Comparison of ENCODE assay signal across 26 cellular contexts in the genomic region with DNA sequence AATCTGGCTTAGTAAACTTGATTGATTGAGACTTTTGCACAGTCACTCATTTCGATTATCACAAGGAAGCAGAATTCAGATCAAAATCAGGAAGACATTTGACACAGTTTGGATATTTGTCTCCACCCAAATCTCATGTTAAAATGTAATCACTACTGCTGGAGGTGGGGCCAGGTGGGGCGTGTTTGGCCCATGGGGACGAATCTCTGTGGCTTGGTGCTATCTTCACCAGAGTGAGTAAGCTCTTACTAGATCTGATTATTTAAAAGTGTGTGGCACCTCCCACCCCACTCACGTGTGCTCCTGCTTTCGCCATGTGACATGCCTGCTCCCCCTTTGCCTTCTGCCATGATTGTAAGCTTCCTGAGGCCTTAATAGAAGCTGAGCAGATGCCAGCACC.
DNase-seq lines count a peak whose midpoint lies in the region; ATAC-seq, FAIRE-seq and TF ChIP-seq lines count a peak whose summit lies in the region.
"Had no signal": no experiment of that assay in that cellular context is flagged by ENCODE, and none has a peak within 500 bp of the region (broad histone marks: within the 10 kb centered on the region; RNA-seq: fewer than 3 reads in every experiment).

No MANE protein-coding gene starts in this region.

- no TSS peak for BruUV-seq in Calu3 (replicated peaks; lab: Mats Ljungman, UMichigan)

- ATAC-seq in foreskin keratinocyte (peak; percentile 36), GM19463 (IDR thresholded peaks at IDR 0.05; ENCODE audit: unreplicated experiment) (no peak)
- ATAC-seq in naive thymus-derived CD4-positive, alpha-beta T cell: peak; percentile 54
- ATAC-seq: A549, HCT116, PC-3, SK-N-SH treated with all-trans-retinoic acid at 6 μM for 48 hours had no signal

- H3K27ac Mint-ChIP-seq in Calu3 (ENCODE audit: unreplicated experiment): no peak overlapping the region
- no peak overlapping the region for H3K27ac Mint-ChIP-seq in naive thymus-derived CD4-positive, alpha-beta T cell
- H3K27ac Mint-ChIP-seq: CD4-positive, alpha-beta T cell had no signal

- H3K36me3 ChIP-seq in naive thymus-derived CD4-positive, alpha-beta T cell (ENCODE audit: control insufficient read depth in 2 of 3, insufficient read depth in 3 of 3, low read length in 3 of 3): no peaks in the 10 kb centered on the region
- no peaks in the 10 kb centered on the region for H3K36me3 ChIP-seq in SJCRH30
- H3K36me3 ChIP-seq: BLaER1 treated with 17β-estradiol and CSF1 and Interleukin-3, amounts not matched to agents 10 nM and 100 nM had no signal

- TF ChIP-seq CTCF in Calu3 (IDR thresholded peaks at IDR 0.05; ENCODE audit: unreplicated experiment) (no peak), foreskin keratinocyte (conservative IDR thresholded peaks at IDR 0.05) (no peak)

- POLR2A ChIA-PET in naive thymus-derived CD4-positive, alpha-beta T cell (lab: Charles Lee): no interaction called here

- H3K27ac ChIP-seq in foreskin keratinocyte: no peak overlapping the region
- H3K27ac ChIP-seq in naive thymus-derived CD4-positive, alpha-beta T cell (ENCODE audit: low read depth, low read length): no peak overlapping the region
- no peak overlapping the region for H3K27ac ChIP-seq in SJCRH30
- H3K27ac ChIP-seq: A549; BLaER1 treated with 17β-estradiol and CSF1 and Interleukin-3, amounts not matched to agents 10 nM and 100 nM; HL-60 had no signal

- no peaks in the 10 kb centered on the region for H3K9me3 Mint-ChIP-seq in Calu3 (ENCODE audit: low read depth, unreplicated experiment)
- H3K9me3 Mint-ChIP-seq in naive thymus-derived CD4-positive, alpha-beta T cell: peaks cover 0 to 3% (median 0%) of the 10 kb centered on the region in 11 donors
- H3K9me3 Mint-ChIP-seq: CD4-positive, alpha-beta T cell had no signal

- H3K4me1 ChIP-seq in foreskin keratinocyte: no peaks in the 10 kb centered on the region
- H3K4me1 ChIP-seq in naive thymus-derived CD4-positive, alpha-beta T cell (ENCODE audit: control insufficient read depth in 2 of 2, insufficient read depth in 2 of 2, low read length in 2 of 2): no peaks in the 10 kb centered on the region
- no peaks in the 10 kb centered on the region for H3K4me1 ChIP-seq in SJCRH30
- H3K4me1 ChIP-seq: A549; BLaER1 treated with 17β-estradiol and CSF1 and Interleukin-3, amounts not matched to agents 10 nM and 100 nM had no signal

- intact Hi-C loops in Calu3 (cut with micrococcal nuclease; ENCODE audit: unreplicated experiment): no loop called here
- intact Hi-C loops in naive thymus-derived CD4-positive, alpha-beta T cell (cut with micrococcal nuclease): no loop called here

- H3K4me3 ChIP-seq in naive thymus-derived CD4-positive, alpha-beta T cell (ENCODE audit: low read length): no peak overlapping the region
- H3K4me3 ChIP-seq in SJCRH30: no peak overlapping the region
- H3K4me3 ChIP-seq: A549; BLaER1 treated with 17β-estradiol and CSF1 and Interleukin-3, amounts not matched to agents 10 nM and 100 nM had no signal

- DNase-seq in Calu3 (peak; percentile 29), HTR-8/SVneo (ENCODE audit: insufficient read length, low spot score) (no peak), foreskin keratinocyte (no peak), amniotic stem cell (lab: John Stamatoyannopoulos, UW) (no peak), D341Med (ENCODE audit: low spot score) (no peak), SJCRH30 (no peak)
- no peak for DNase-seq in naive thymus-derived CD4-positive, alpha-beta T cell
- DNase-seq: AML-193; CD4-positive, alpha-beta T cell; Karpas-422; NCI-H1092; NCI-H1417 treated with DMSO at 0.1 percent for 48 hours; NCI-H1694 treated with DMSO at 0.1 percent for 48 hours; NCI-H2081; NCI-H2171; NCI-H345; NCI-H510A treated with DMSO at 0.1 percent for 48 hours; NCI-H748 treated with DMSO at 0.1 percent for 48 hours; PC-3 had no signal

- CTCF ChIA-PET in Calu3 (lab: Charles Lee): no interaction called here
- CTCF ChIA-PET in naive thymus-derived CD4-positive, alpha-beta T cell (lab: Charles Lee): no interaction called here

- no peaks in the 10 kb centered on the region for H3K27me3 Mint-ChIP-seq in Calu3 (ENCODE audit: unreplicated experiment)
- peaks cover 0 to 11% (median 0%) of the 10 kb centered on the region in 5 donors for H3K27me3 Mint-ChIP-seq in naive thymus-derived CD4-positive, alpha-beta T cell
- H3K27me3 Mint-ChIP-seq: CD4-positive, alpha-beta T cell had no signal

- no peak overlapping the region for H3K4me3 Mint-ChIP-seq in Calu3 (ENCODE audit: low read depth, unreplicated experiment)
- H3K4me3 Mint-ChIP-seq in naive thymus-derived CD4-positive, alpha-beta T cell: no peak overlapping the region
- H3K4me3 Mint-ChIP-seq: CD4-positive, alpha-beta T cell had no signal

- FAIRE-seq in HTR-8/SVneo (lab: Jason Lieb, UNC): peak; percentile 78
- FAIRE-seq: A549, G401.6 had no signal

- no peaks in the 10 kb centered on the region for H3K36me3 Mint-ChIP-seq in Calu3 (ENCODE audit: insufficient read depth, unreplicated experiment)
- no peaks in the 10 kb centered on the region for H3K36me3 Mint-ChIP-seq in naive thymus-derived CD4-positive, alpha-beta T cell

- peaks cover 24% of the 10 kb centered on the region for H3K4me1 Mint-ChIP-seq in Calu3 (ENCODE audit: low read depth, unreplicated experiment)
- H3K4me1 Mint-ChIP-seq in naive thymus-derived CD4-positive, alpha-beta T cell: no peaks in the 10 kb centered on the region

- H3K27me3 ChIP-seq in foreskin keratinocyte (peaks cover 7% of the 10 kb centered on the region), SJCRH30 (no peaks in the 10 kb centered on the region; the same call in 1 of the 2 replicates)
- H3K27me3 ChIP-seq in naive thymus-derived CD4-positive, alpha-beta T cell (ENCODE audit: control insufficient read depth in 2 of 2, insufficient read depth in 2 of 2, low read length in 2 of 2): no peaks in the 10 kb centered on the region
- H3K27me3 ChIP-seq: BLaER1 treated with 17β-estradiol and CSF1 and Interleukin-3, amounts not matched to agents 10 nM and 100 nM had no signal

- H3K9me3 ChIP-seq in naive thymus-derived CD4-positive, alpha-beta T cell (ENCODE audit: control insufficient read depth in 2 of 3, low read length in 3 of 3): no peaks in the 10 kb centered on the region
- H3K9me3 ChIP-seq in SJCRH30 (replicated peaks): no peaks in the 10 kb centered on the region
- H3K9me3 ChIP-seq: A549; BLaER1 treated with 17β-estradiol and CSF1 and Interleukin-3, amounts not matched to agents 10 nM and 100 nM had no signal
